Comparison of ENCODE assay signal across 2 cellular contexts in the genomic region with DNA sequence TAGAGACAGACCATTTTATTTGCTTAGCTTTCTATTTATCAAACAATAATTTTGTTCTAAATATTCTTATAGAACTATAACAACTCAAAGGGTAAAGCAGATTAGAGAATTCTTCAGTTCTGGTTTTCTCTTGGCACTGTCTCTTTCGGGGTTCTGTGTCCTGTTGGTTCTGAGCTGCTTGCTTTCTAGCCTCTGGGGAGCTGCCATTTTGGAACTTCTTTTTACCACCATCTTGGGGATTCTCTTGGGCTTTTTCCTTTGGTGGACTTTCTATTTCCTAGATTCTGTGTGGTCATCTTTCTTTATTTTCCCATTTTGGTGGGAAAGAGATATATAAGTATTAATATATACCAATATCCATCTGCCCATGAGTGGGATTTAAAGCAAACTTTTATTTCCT.
TF ChIP-seq lines count a peak whose summit lies in the region.

No MANE protein-coding gene starts in this region.

TF ChIP-seq in SK-N-SH, 30 proteins besides CTCF, POLR2A, EP300 and RAD21:
- TF ChIP-seq, protein P1, sequence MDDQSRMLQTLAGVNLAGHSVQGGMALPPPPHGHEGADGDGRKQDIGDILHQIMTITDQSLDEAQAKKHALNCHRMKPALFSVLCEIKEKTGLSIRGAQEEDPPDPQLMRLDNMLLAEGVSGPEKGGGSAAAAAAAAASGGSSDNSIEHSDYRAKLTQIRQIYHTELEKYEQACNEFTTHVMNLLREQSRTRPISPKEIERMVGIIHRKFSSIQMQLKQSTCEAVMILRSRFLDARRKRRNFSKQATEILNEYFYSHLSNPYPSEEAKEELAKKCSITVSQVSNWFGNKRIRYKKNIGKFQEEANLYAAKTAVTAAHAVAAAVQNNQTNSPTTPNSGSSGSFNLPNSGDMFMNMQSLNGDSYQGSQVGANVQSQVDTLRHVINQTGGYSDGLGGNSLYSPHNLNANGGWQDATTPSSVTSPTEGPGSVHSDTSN (IDR thresholded peaks at IDR 0.05): no peak
- TF ChIP-seq RFX5 (IDR thresholded peaks at IDR 0.05; ENCODE audit: low read length) (no peak), FOSL2 (IDR thresholded peaks at IDR 0.05; ENCODE audit: borderline replicate concordance, low read depth) (no peak), NRF1 (IDR thresholded peaks at IDR 0.05; ENCODE audit: low read depth, low read length) (no peak), FOXJ3 (CRISPR knock-in tag; IDR thresholded peaks at IDR 0.05) (no peak), GATA2 (CRISPR knock-in tag; IDR thresholded peaks at IDR 0.05) (no peak)
- TF ChIP-seq, protein P2, sequence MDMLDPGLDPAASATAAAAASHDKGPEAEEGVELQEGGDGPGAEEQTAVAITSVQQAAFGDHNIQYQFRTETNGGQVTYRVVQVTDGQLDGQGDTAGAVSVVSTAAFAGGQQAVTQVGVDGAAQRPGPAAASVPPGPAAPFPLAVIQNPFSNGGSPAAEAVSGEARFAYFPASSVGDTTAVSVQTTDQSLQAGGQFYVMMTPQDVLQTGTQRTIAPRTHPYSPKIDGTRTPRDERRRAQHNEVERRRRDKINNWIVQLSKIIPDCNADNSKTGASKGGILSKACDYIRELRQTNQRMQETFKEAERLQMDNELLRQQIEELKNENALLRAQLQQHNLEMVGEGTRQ (IDR thresholded peaks at IDR 0.05; ENCODE audit: borderline replicate concordance, low read depth, low read length): no peak

TF ChIP-seq in SK-N-SH treated with all-trans-retinoic acid at 6 μM for 48 hours, 23 proteins besides CTCF, POLR2A, EP300 and RAD21 (continued from another document):
- TF ChIP-seq, protein P3, sequence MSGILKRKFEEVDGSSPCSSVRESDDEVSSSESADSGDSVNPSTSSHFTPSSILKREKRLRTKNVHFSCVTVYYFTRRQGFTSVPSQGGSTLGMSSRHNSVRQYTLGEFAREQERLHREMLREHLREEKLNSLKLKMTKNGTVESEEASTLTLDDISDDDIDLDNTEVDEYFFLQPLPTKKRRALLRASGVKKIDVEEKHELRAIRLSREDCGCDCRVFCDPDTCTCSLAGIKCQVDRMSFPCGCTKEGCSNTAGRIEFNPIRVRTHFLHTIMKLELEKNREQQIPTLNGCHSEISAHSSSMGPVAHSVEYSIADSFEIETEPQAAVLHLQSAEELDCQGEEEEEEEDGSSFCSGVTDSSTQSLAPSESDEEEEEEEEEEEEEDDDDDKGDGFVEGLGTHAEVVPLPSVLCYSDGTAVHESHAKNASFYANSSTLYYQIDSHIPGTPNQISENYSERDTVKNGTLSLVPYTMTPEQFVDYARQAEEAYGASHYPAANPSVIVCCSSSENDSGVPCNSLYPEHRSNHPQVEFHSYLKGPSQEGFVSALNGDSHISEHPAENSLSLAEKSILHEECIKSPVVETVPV (CRISPR knock-in tag; IDR thresholded peaks at IDR 0.05): no peak
